ENCODE assay signal across 16 cellular contexts in genomic region chr22:45905326-45905923, GRCh38.
"Had no signal": no experiment of that assay in that cellular context is flagged by ENCODE, and none has a peak within 500 bp of the region (broad histone marks: within the 10 kb centered on the region; RNA-seq: fewer than 3 reads in every experiment).

No MANE protein-coding gene starts in this region.

- H3K4me3 ChIP-seq: upper lobe of right lung had no signal

- H3K9me3 ChIP-seq: neutrophil, upper lobe of right lung had no signal

- ATAC-seq: activated CD4-positive, alpha-beta T cell treated with anti-CD3 and anti-CD28 coated beads for 36 hours; activated CD8-positive, alpha-beta T cell treated with anti-CD3 and anti-CD28 coated beads, Interleukin-2, amount 10 ng/mL, durations not matched to agents 7 days and 5 days; stimulated activated naive CD8-positive, alpha-beta T cell treated with anti-CD3 and anti-CD28 coated beads, Interleukin-15, Interleukin-2, amounts not matched to agents 100 U/mL and 50 U/mL, for 24 hours had no signal

- H3K36me3 ChIP-seq: neutrophil, upper lobe of right lung, WERI-Rb-1 had no signal

- H3K27ac ChIP-seq: neutrophil, upper lobe of right lung, WERI-Rb-1 had no signal

- DNase-seq: activated CD4-positive, alpha-beta T cell treated with anti-CD3 and anti-CD28 coated beads for 36 hours; activated CD8-positive, alpha-beta memory T cell treated with anti-CD3 and anti-CD28 coated beads, Interleukin-2, amount 50 U/mL, for 48 hours; activated CD8-positive, alpha-beta T cell treated with anti-CD3 and anti-CD28 coated beads, Interleukin-2, amount 10 ng/mL, durations not matched to agents 7 days and 5 days; activated naive CD8-positive, alpha-beta T cell treated with anti-CD3 and anti-CD28 coated beads, Interleukin-2, amount 10 ng/mL, durations not matched to agents 7 days and 5 days; effector memory CD4-positive, alpha-beta T cell; hippocampal formation; midbrain; naive B cell; stimulated activated CD4-positive, alpha-beta T cell treated with anti-CD3 and anti-CD28 coated beads, Interleukin-4, amount 100 ng/mL, for 1 hour; stimulated activated CD8-positive, alpha-beta memory T cell treated with anti-CD3 and anti-CD28 coated beads, Interleukin-4, amount 100 ng/mL, for 48 hours; stimulated activated naive CD8-positive, alpha-beta T cell treated with anti-CD3 and anti-CD28 coated beads, Interleukin-15, Interleukin-2, amounts not matched to agents 100 U/mL and 50 U/mL, for 24 hours; T-helper 1 cell; upper lobe of right lung; WERI-Rb-1 had no signal

- FAIRE-seq: colon had no signal
